ENCODE assay signal across 13 cellular contexts in genomic region chr19:54953345-54953713, GRCh38. TPM values are rescaled to one million over a fixed set of nuclear protein-coding genes. Genes with fewer than 3 reads are reported as not detected.
"Had no signal": no experiment of that assay in that cellular context is flagged by ENCODE, and none has a peak within 500 bp of the region (broad histone marks: within the 10 kb centered on the region; RNA-seq: fewer than 3 reads in every experiment).

No MANE protein-coding gene starts in this region.

RNA-seq across cellular contexts. Expression of gene NLRP7, which starts 6.0 kb away (rescaled TPM):
- total RNA-seq: activated CD4-positive, alpha-beta T cell treated with anti-CD3 and anti-CD28 coated beads, Interleukin-2, amount 10 ng/mL, durations not matched to agents 24 days and 14 days; activated CD8-positive, alpha-beta memory T cell treated with anti-CD3 and anti-CD28 coated beads for 36 hours; activated CD8-positive, alpha-beta T cell treated with anti-CD3 and anti-CD28 coated beads for 36 hours; activated naive CD8-positive, alpha-beta T cell treated with anti-CD3 and anti-CD28 coated beads for 36 hours; activated T-cell treated with anti-CD3 and anti-CD28 coated beads, Interleukin-2, amount 50 U/mL, for 72 hours; activated T-helper 17 cell treated with anti-CD3 and anti-CD28 coated beads, Interleukin-2, amount 50 U/mL, for 72 hours; aorta; MCF 10A; RPMI7951; T-helper 2 cell treated with Interferon-gamma antibody and Interleukin-4, amounts not matched to agents 100 ng/mL and 5 ng/mL, for 36 hours had no signal
- polyA plus RNA-seq: aorta had no signal

RNA-seq across cellular contexts. Expression of gene NLRP2, which starts 12.8 kb away (rescaled TPM):
- total RNA-seq: MCF 10A, SJCRH30 had no signal

RNA-seq across cellular contexts. Expression of gene NCR1, which starts 47.4 kb away (rescaled TPM):
- total RNA-seq: activated CD4-positive, alpha-beta T cell treated with anti-CD3 and anti-CD28 coated beads, Interleukin-2, amount 10 ng/mL, durations not matched to agents 24 days and 14 days; activated T-helper 17 cell treated with anti-CD3 and anti-CD28 coated beads, Interleukin-2, amount 50 U/mL, for 72 hours; cardiac muscle cell; MCF 10A; RPMI7951; SJCRH30; T-helper 1 cell treated with Interleukin-12 subunit alpha and Interleukin-12 subunit beta and Interleukin-4 antibody, amounts not matched to agents 30 ng/mL and 1 ng/mL, for 36 hours; T-helper 2 cell treated with Interferon-gamma antibody and Interleukin-4, amounts not matched to agents 100 ng/mL and 5 ng/mL, for 36 hours had no signal
- polyA plus RNA-seq: aorta, cardiac muscle cell had no signal
